In genomic region chr2:74420443-74421103, GRCh38 we compare ENCODE assay signal across 6 cellular contexts. TPM values are rescaled to one million over a fixed set of nuclear protein-coding genes. Genes with fewer than 3 reads are reported as not detected.
DNase-seq lines count a peak whose midpoint lies in the region; ATAC-seq and TF ChIP-seq lines count a peak whose summit lies in the region.
"Not testable (repeated sequence)": the region's sequence is repeated elsewhere in the genome, so short reads cannot be mapped to it uniquely, and the experiment has no call there.

No MANE protein-coding gene starts in this region.

- peak overlapping the region; percentile 84 for H2AFZ ChIP-seq in PC-9
- peak overlapping the region; percentile 95 for H2AFZ ChIP-seq in neural cell (ENCODE audit: low read depth, low read length)

- ATAC-seq in activated naive CD8-positive, alpha-beta T cell treated with anti-CD3 and anti-CD28 coated beads, Interleukin-2, amount 10 ng/mL, durations not matched to agents 7 days and 5 days (ENCODE audit: low read depth): not testable (repeated sequence)

- H3K4me1 ChIP-seq in PC-9 (replicated peaks; ENCODE audit: insufficient read depth): not testable (repeated sequence)
- H3K4me1 ChIP-seq in transverse colon: peaks cover 5 to 22% (median 9%) of the 10 kb centered on the region in 4 donors

- in situ Hi-C loops in transverse colon (cut with MboI; ENCODE audit: low pct_ligation_motif_present in 1 of 4, low pct_unique_long_range_greater_than_20kb in 1 of 4, low sequenced_read_pairs in 3 of 4): not testable (repeated sequence)

- POLR2A ChIA-PET in PC-9 (lab: Charles Lee; ENCODE audit: unreplicated experiment): not testable (repeated sequence)
- POLR2A ChIA-PET in activated naive CD8-positive, alpha-beta T cell treated with anti-CD3 and anti-CD28 coated beads, Interleukin-2, amount 10 ng/mL, durations not matched to agents 7 days and 5 days (lab: Charles Lee): interaction anchor here (0.7 to 4.1 kb wide), 18 partner anchors 8 to 592 kb away, joined by 3 to 58 read pairs (median 5); partner anchors contain the start of genes CCDC142, INO80B, MOB1A and MOGS

- H3K4me1 Mint-ChIP-seq in activated naive CD8-positive, alpha-beta T cell treated with anti-CD3 and anti-CD28 coated beads, Interleukin-2, amount 10 ng/mL, durations not matched to agents 7 days and 5 days: peaks cover 24% of the 10 kb centered on the region

- not testable (repeated sequence) for H3K9me2 ChIP-seq in PC-9 (ENCODE audit: insufficient read depth); neural cell (ENCODE audit: insufficient read depth, low read length)

- not testable (repeated sequence) for H3K27me3 Mint-ChIP-seq in activated naive CD8-positive, alpha-beta T cell treated with anti-CD3 and anti-CD28 coated beads, Interleukin-2, amount 10 ng/mL, durations not matched to agents 7 days and 5 days

- WGBS in transverse colon (ENCODE audit: low coverage in 1 of 2), 2 donors: 64 to 69% methylated on average over 19 of the region's 19 CpGs

- TF ChIP-seq RAD21 in neural cell (conservative IDR thresholded peaks at IDR 0.05): not testable (repeated sequence)

- not testable (repeated sequence) for H3K27me3 ChIP-seq in PC-9 (ENCODE audit: insufficient read depth, low read depth); neural cell (ENCODE audit: insufficient read depth, low read depth, low read length); transverse colon

- peak overlapping the region; percentile 63 for H3K4me3 ChIP-seq in GM12865 (ENCODE audit: low read depth, low read length)
- peak overlapping the region; percentile 67 for H3K4me3 ChIP-seq in PC-9
- H3K4me3 ChIP-seq in fibroblast of the aortic adventitia (ENCODE audit: low read depth, low read length): peak overlapping the region; percentile 89
- peak overlapping the region; percentile 96 for H3K4me3 ChIP-seq in neural cell (ENCODE audit: low read length)
- peak overlapping the region in 3 of 4 donors; percentile 39 to 70 (median 45) for H3K4me3 ChIP-seq in transverse colon

- TF ChIP-seq POLR2A in transverse colon (IDR thresholded peaks at IDR 0.05): not testable (repeated sequence)

- peak overlapping the region; percentile 80 for H3K27ac Mint-ChIP-seq in activated naive CD8-positive, alpha-beta T cell treated with anti-CD3 and anti-CD28 coated beads, Interleukin-2, amount 10 ng/mL, durations not matched to agents 7 days and 5 days

- H3K27ac ChIP-seq in PC-9 (peak overlapping the region; percentile 40), neural cell (ENCODE audit: low read length) (peak overlapping the region; percentile 96), transverse colon (peak overlapping the region; percentile 63 to 84 (median 70))

- not testable (repeated sequence) for H3K79me2 ChIP-seq in PC-9 (ENCODE audit: low read depth); neural cell (replicated peaks; ENCODE audit: insufficient read depth, low read length)

- not testable (repeated sequence) for TF ChIP-seq CTCF in GM12865 (IDR thresholded peaks at IDR 0.05; ENCODE audit: insufficient read depth, low read depth, low read length, missing control alignments); PC-9 (conservative IDR thresholded peaks at IDR 0.05); fibroblast of the aortic adventitia (IDR thresholded peaks at IDR 0.05; ENCODE audit: insufficient read depth, low read length); neural cell (IDR thresholded peaks at IDR 0.05; ENCODE audit: poor library complexity, severe bottlenecking); transverse colon (IDR thresholded peaks at IDR 0.05)

- not testable (repeated sequence) for H3K9me3 ChIP-seq in PC-9 (ENCODE audit: insufficient read depth, low read depth); neural cell (ENCODE audit: low read length); transverse colon

- not testable (repeated sequence) for H3K9me3 Mint-ChIP-seq in activated naive CD8-positive, alpha-beta T cell treated with anti-CD3 and anti-CD28 coated beads, Interleukin-2, amount 10 ng/mL, durations not matched to agents 7 days and 5 days

- H3K36me3 Mint-ChIP-seq in activated naive CD8-positive, alpha-beta T cell treated with anti-CD3 and anti-CD28 coated beads, Interleukin-2, amount 10 ng/mL, durations not matched to agents 7 days and 5 days: peaks cover 11% of the 10 kb centered on the region

- peaks cover 41% of the 10 kb centered on the region; the same call in 1 of the 2 replicates for H3F3A ChIP-seq in PC-9 (ENCODE audit: insufficient read depth, low read depth)
- not testable (repeated sequence) for H3F3A ChIP-seq in neural cell (ENCODE audit: insufficient read depth, low read length, poor library complexity, severe bottlenecking)

- BruUV-seq in PC-9 (replicated peaks; lab: Mats Ljungman, UMichigan): not testable (repeated sequence)

- not testable (repeated sequence) for DNase-seq in GM12865 (ENCODE audit: low read depth); PC-9; activated naive CD8-positive, alpha-beta T cell treated with anti-CD3 and anti-CD28 coated beads, Interleukin-2, amount 10 ng/mL, durations not matched to agents 7 days and 5 days; fibroblast of the aortic adventitia (ENCODE audit: low read depth); transverse colon

- CTCF ChIA-PET in PC-9 (lab: Charles Lee): interaction anchor here (1.1 kb wide), 1 partner anchor 413 kb away, joined by 3 read pairs; no protein-coding TSS in a partner anchor

- TF ChIP-seq EP300 in neural cell (conservative IDR thresholded peaks at IDR 0.05; ENCODE audit: poor library complexity, severe bottlenecking); transverse colon (IDR thresholded peaks at IDR 0.05; ENCODE audit: low read depth): not testable (repeated sequence)

- H3K9ac ChIP-seq in neural cell (ENCODE audit: low read length): peak overlapping the region; percentile 93

- H3K4me2 ChIP-seq in PC-9: peak overlapping the region; percentile 83
- peak overlapping the region; percentile 46 for H3K4me2 ChIP-seq in neural cell (ENCODE audit: low read length)

- intact Hi-C loops in PC-9 (cut with micrococcal nuclease; ENCODE audit: unreplicated experiment): loop anchor here (1.0 kb wide), 1 partner anchor 28 kb away; no protein-coding TSS in a partner anchor
- intact Hi-C loops in transverse colon (cut with DNase I; ENCODE audit: low total_unique reads): not testable (repeated sequence)

- peak overlapping the region; percentile 99 for H3K4me3 Mint-ChIP-seq in activated naive CD8-positive, alpha-beta T cell treated with anti-CD3 and anti-CD28 coated beads, Interleukin-2, amount 10 ng/mL, durations not matched to agents 7 days and 5 days

- H4K20me1 ChIP-seq in PC-9 (ENCODE audit: insufficient read depth); neural cell (ENCODE audit: insufficient read depth): not testable (repeated sequence)

- not testable (repeated sequence) for H3K36me3 ChIP-seq in PC-9 (ENCODE audit: low read depth); neural cell (ENCODE audit: insufficient read depth, low read length); transverse colon

RNA-seq across cellular contexts. Expression of gene C2orf81, which starts 0.8 kb away (rescaled TPM):
- total RNA-seq in PC-9 (2021) (9.8 and 12.0 TPM in 2 replicates), fibroblast of the aortic adventitia (ENCODE audit: low replicate concordance) (1.9 and 2.8 TPM in 2 replicates), transverse colon (1 to 10 TPM in 1 of 4 donors, under 1 TPM in 1, not detected in 2; 0.82 to 1.3 TPM)
- total RNA-seq in activated naive CD8-positive, alpha-beta T cell treated with anti-CD3 and anti-CD28 coated beads, Interleukin-2, amount 10 ng/mL, durations not matched to agents 7 days and 5 days: 1 to 10 TPM; 3.7 to 5.8 TPM
- 1.7 and 3.3 TPM in 2 replicates for polyA plus RNA-seq in neural cell
- polyA minus RNA-seq in neural cell: 4.4 and 4.6 TPM in 2 replicates

RNA-seq across cellular contexts. Expression of gene WDR54, which starts 1.0 kb away (rescaled TPM):
- total RNA-seq in PC-9 (2021) (46.7 and 53.0 TPM in 2 replicates), fibroblast of the aortic adventitia (ENCODE audit: low replicate concordance) (16.9 and 34.3 TPM in 2 replicates), transverse colon (1 to 10 TPM in 2 of 4 donors, not detected in 2; 2.3 to 7.0 TPM)
- 10 to 100 TPM; 88.9 to 94.4 TPM for total RNA-seq in activated naive CD8-positive, alpha-beta T cell treated with anti-CD3 and anti-CD28 coated beads, Interleukin-2, amount 10 ng/mL, durations not matched to agents 7 days and 5 days
- 89.9 and 110 TPM in 2 replicates for polyA plus RNA-seq in neural cell
- 33.8 and 36.5 TPM in 2 replicates for polyA minus RNA-seq in neural cell

RNA-seq across cellular contexts. Expression of gene RTKN, which starts 21.2 kb away (rescaled TPM):
- total RNA-seq in PC-9 (2021): 58.9 and 63.4 TPM in 2 replicates
- total RNA-seq in activated naive CD8-positive, alpha-beta T cell treated with anti-CD3 and anti-CD28 coated beads, Interleukin-2, amount 10 ng/mL, durations not matched to agents 7 days and 5 days: 1 to 10 TPM in 1 of 2 experiments, under 1 TPM in 1; 0.80 to 1.8 TPM
- total RNA-seq in fibroblast of the aortic adventitia (ENCODE audit: low replicate concordance): 12.0 and 15.7 TPM in 2 replicates
- 4.9 and 6.1 TPM in 2 replicates for polyA plus RNA-seq in neural cell
- polyA minus RNA-seq in neural cell: 3.0 and 3.4 TPM in 2 replicates
- 10 to 100 TPM; 29.7 to 46.4 (median 41.9) TPM for total RNA-seq in transverse colon

RNA-seq across cellular contexts. Expression of gene INO80B, which starts 34.3 kb away (rescaled TPM):
- 32.5 and 34.2 TPM in 2 replicates for total RNA-seq in PC-9 (2021)
- 10 to 100 TPM; 46.8 to 51.4 TPM for total RNA-seq in activated naive CD8-positive, alpha-beta T cell treated with anti-CD3 and anti-CD28 coated beads, Interleukin-2, amount 10 ng/mL, durations not matched to agents 7 days and 5 days
- 13.5 and 28.0 TPM in 2 replicates for total RNA-seq in fibroblast of the aortic adventitia (ENCODE audit: low replicate concordance)
- polyA plus RNA-seq in neural cell: 35.2 and 53.2 TPM in 2 replicates
- polyA minus RNA-seq in neural cell: 17.5 and 19.0 TPM in 2 replicates
- total RNA-seq in transverse colon: 10 to 100 TPM; 12.9 to 53.9 (median 34.5) TPM

RNA-seq across cellular contexts. Expression of gene WBP1, which starts 37.7 kb away (rescaled TPM):
- total RNA-seq in PC-9 (2021): 68.0 and 74.7 TPM in 2 replicates
- total RNA-seq in activated naive CD8-positive, alpha-beta T cell treated with anti-CD3 and anti-CD28 coated beads, Interleukin-2, amount 10 ng/mL, durations not matched to agents 7 days and 5 days: 10 to 100 TPM; 66.8 to 69.6 TPM
- 24.4 and 27.6 TPM in 2 replicates for total RNA-seq in fibroblast of the aortic adventitia (ENCODE audit: low replicate concordance)
- polyA plus RNA-seq in neural cell: 220 and 230 TPM in 2 replicates
- polyA minus RNA-seq in neural cell: 70.5 and 73.5 TPM in 2 replicates
- 100 to 1,000 TPM in 1 of 4 donors, 10 to 100 TPM in 3; 59.5 to 101 (median 62.7) TPM for total RNA-seq in transverse colon

Comparison
In these comparisons a context has a peak if more than half of its experiments do, and no peak if none do; other contexts are left out.
1. H3K4me3 ChIP-seq: peak in every context shown above with its lines; median percentile 96 in neural cell; 89 in fibroblast of the aortic adventitia; 67 in PC-9; 63 in GM12865; 45 in transverse colon.
2. H3K27ac ChIP-seq: peak in every context shown above with its lines; median percentile 96 in neural cell; 70 in transverse colon; 40 in PC-9.